14 cellular contexts compared by ENCODE assay signal in genomic region chr3:143070977-143071551, GRCh38. TPM values are rescaled to one million over a fixed set of nuclear protein-coding genes. Genes with fewer than 3 reads are reported as not detected.
DNase-seq lines count a peak whose midpoint lies in the region; ATAC-seq and TF ChIP-seq lines count a peak whose summit lies in the region.
"Had no signal": no experiment of that assay in that cellular context is flagged by ENCODE, and none has a peak within 500 bp of the region (broad histone marks: within the 10 kb centered on the region; RNA-seq: fewer than 3 reads in every experiment).

No MANE protein-coding gene starts in this region.

- in situ Hi-C loops in astrocyte of the spinal cord (cut with HindIII; ENCODE audit: low sequenced_read_pairs) = no loop called here

- H3K27ac ChIP-seq in AG04450 (ENCODE audit: low read depth, low read length) (no peak overlapping the region), iPS DF 6.9 (ENCODE audit: low read length) (no peak overlapping the region), lower lobe of right lung (no peak overlapping the region)
- H3K27ac ChIP-seq: breast epithelium, stomach had no signal

- POLR2A ChIA-PET in AG04450 (lab: Yijun Ruan, JAX) = interaction anchor here (1.5 kb wide), 1 partner anchor 70 kb away, joined by 6 read pairs; the partner anchor contains the start of gene U2SURP

- intact Hi-C loops in lower lobe of right lung (cut with DNase I) = no loop called here

- TF ChIP-seq CTCF in AG04450 (IDR thresholded peaks at IDR 0.05; ENCODE audit: low read depth, low read length) (no peak), astrocyte of the spinal cord (IDR thresholded peaks at IDR 0.05; ENCODE audit: low read depth, low read length) (peak; percentile 2), lower lobe of right lung (IDR thresholded peaks at IDR 0.05) (no peak)

- WGBS in iPS DF 6.9 (ENCODE audit: insufficient coverage, insufficient read length) = no CpG with 5 or more reads among the region's 3 CpGs

- H3K27me3 ChIP-seq in AG04450 (ENCODE audit: control insufficient read depth, insufficient read depth, low read length) = no peaks in the 10 kb centered on the region
- no peaks in the 10 kb centered on the region for H3K27me3 ChIP-seq in iPS DF 6.9 (ENCODE audit: control insufficient read depth, insufficient read depth, low read length)
- no peaks in the 10 kb centered on the region for H3K27me3 ChIP-seq in lower lobe of right lung (ENCODE audit: low read depth)
- H3K27me3 ChIP-seq: BE2C, breast epithelium, stomach had no signal

- H3K4me3 ChIP-seq in AG04450 (ENCODE audit: low read depth, low read length) (no peak overlapping the region), astrocyte of the spinal cord (ENCODE audit: low read depth, low read length) (no peak overlapping the region), iPS DF 6.9 (ENCODE audit: low read length) (no peak overlapping the region), lower lobe of right lung (no peak overlapping the region)
- H3K4me3 ChIP-seq: breast epithelium, stomach had no signal

- CTCF ChIA-PET in AG04450 (lab: Charles Lee) = interaction anchor here (1.2 kb wide), 1 partner anchor 196 kb away, joined by 3 read pairs; no protein-coding TSS in a partner anchor

- H3K4me1 ChIP-seq in iPS DF 6.9 (ENCODE audit: control insufficient read depth, insufficient read depth, low read length) = peaks cover 10% of the 10 kb centered on the region
- no peaks in the 10 kb centered on the region for H3K4me1 ChIP-seq in lower lobe of right lung
- H3K4me1 ChIP-seq: BE2C, breast epithelium had no signal

- H3K36me3 ChIP-seq in iPS DF 6.9 (ENCODE audit: control insufficient read depth, insufficient read depth, low read length) (no peaks in the 10 kb centered on the region), lower lobe of right lung (no peaks in the 10 kb centered on the region)
- H3K36me3 ChIP-seq: BE2C, breast epithelium, stomach had no signal

- DNase-seq in AG04450 (ENCODE audit: low read depth, low spot score) (peak; percentile 46), HS-27A (ENCODE audit: low read depth) (peak; percentile 8), astrocyte of the spinal cord (ENCODE audit: low read depth, low spot score) (peak; percentile 75), iPS DF 6.9 (ENCODE audit: low read depth, low spot score) (peak; percentile 27), T-helper 9 cell (no peak), NCI-H446 treated with DMSO at 0.1 percent for 48 hours (lab: John Stamatoyannopoulos, UW) (no peak), lower lobe of right lung (no peak)
- DNase-seq: BE2C, naive B cell, NCI-H748 treated with DMSO at 0.1 percent for 48 hours, stomach, T-helper 2 cell had no signal

- ATAC-seq in HG03432 (IDR thresholded peaks at IDR 0.05; ENCODE audit: unreplicated experiment) (no peak), lower lobe of right lung (no peak)

- H3K9me3 ChIP-seq in AG04450 (ENCODE audit: control insufficient read depth, insufficient read depth, low read length) (no peaks in the 10 kb centered on the region), iPS DF 6.9 (ENCODE audit: control insufficient read depth, insufficient read depth, low read length) (no peaks in the 10 kb centered on the region), lower lobe of right lung (no peaks in the 10 kb centered on the region)
- H3K9me3 ChIP-seq: BE2C, breast epithelium, stomach had no signal

RNA-seq across cellular contexts. Expression of gene CHST2, which starts 48.5 kb away (rescaled TPM):
- 0.26 and 0.38 TPM in 2 replicates for polyA plus RNA-seq in AG04450 (2011; rRNA removed)
- 0.14 and 0.22 TPM in 2 replicates for polyA minus RNA-seq in AG04450 (2011; rRNA and poly(A)+ RNA removed)
- 6.2 TPM for total RNA-seq in lower lobe of right lung

Comparison
In these comparisons a context has a peak if more than half of its experiments do, and no peak if none do; other contexts are left out.
1. DNase-seq: peak in AG04450 (single experiment), HS-27A (single experiment), astrocyte of the spinal cord (single experiment) and iPS DF 6.9 (single experiment); none in T-helper 9 cell (single experiment), NCI-H446 treated with DMSO at 0.1 percent for 48 hours (single experiment) and lower lobe of right lung (single experiment).